Comparison of ENCODE assay signal across 1 cellular context in the genomic region with DNA sequence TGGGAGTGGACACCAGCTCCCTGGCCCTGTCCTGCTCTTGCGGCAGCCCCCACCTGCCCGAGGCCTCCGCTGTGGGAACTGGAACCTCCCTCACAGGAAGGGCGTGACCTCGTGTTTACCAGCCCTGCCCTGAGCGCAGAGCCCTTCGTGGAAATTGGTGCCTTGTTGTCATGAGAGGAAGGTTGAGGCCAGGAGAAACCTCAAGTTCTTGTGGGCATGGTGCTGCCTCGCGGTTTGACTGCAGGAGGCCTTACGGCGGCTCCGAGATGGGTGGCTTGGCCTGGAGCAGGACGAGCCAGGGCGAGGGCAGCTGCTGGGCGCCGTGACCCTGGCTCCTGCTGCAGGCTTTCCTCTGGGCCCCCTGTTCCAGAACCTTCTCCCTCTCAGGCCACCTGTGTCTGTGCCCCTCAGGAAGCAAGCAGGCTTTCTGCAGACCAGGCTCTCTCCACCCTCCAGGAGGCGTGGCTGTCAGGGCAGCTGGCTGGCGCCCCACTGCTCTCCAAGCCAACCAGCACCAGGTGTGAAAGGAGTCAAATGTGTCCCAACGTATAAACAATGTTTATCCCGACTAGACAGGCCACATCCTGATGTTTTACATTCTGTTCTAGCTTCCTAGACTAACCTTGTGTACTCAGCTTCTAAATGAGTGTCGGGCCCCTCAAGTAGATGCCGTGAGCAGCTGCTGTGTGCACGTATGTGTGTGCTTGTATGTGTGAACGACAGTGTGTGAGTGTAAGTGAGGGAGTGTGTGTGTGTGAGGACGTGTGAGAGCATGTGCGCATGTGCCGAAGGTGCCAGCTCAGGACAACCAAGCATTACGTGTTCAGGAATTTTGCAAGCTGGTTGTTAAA.
A peak's percentile ranks its signal among the peaks of the same experiment; 100 is the strongest.
TF ChIP-seq lines count a peak whose summit lies in the region.

No MANE protein-coding gene starts in this region.

TF ChIP-seq in K562, 482 proteins besides CTCF, POLR2A, EP300 and RAD21:
- TF ChIP-seq, protein P1, sequence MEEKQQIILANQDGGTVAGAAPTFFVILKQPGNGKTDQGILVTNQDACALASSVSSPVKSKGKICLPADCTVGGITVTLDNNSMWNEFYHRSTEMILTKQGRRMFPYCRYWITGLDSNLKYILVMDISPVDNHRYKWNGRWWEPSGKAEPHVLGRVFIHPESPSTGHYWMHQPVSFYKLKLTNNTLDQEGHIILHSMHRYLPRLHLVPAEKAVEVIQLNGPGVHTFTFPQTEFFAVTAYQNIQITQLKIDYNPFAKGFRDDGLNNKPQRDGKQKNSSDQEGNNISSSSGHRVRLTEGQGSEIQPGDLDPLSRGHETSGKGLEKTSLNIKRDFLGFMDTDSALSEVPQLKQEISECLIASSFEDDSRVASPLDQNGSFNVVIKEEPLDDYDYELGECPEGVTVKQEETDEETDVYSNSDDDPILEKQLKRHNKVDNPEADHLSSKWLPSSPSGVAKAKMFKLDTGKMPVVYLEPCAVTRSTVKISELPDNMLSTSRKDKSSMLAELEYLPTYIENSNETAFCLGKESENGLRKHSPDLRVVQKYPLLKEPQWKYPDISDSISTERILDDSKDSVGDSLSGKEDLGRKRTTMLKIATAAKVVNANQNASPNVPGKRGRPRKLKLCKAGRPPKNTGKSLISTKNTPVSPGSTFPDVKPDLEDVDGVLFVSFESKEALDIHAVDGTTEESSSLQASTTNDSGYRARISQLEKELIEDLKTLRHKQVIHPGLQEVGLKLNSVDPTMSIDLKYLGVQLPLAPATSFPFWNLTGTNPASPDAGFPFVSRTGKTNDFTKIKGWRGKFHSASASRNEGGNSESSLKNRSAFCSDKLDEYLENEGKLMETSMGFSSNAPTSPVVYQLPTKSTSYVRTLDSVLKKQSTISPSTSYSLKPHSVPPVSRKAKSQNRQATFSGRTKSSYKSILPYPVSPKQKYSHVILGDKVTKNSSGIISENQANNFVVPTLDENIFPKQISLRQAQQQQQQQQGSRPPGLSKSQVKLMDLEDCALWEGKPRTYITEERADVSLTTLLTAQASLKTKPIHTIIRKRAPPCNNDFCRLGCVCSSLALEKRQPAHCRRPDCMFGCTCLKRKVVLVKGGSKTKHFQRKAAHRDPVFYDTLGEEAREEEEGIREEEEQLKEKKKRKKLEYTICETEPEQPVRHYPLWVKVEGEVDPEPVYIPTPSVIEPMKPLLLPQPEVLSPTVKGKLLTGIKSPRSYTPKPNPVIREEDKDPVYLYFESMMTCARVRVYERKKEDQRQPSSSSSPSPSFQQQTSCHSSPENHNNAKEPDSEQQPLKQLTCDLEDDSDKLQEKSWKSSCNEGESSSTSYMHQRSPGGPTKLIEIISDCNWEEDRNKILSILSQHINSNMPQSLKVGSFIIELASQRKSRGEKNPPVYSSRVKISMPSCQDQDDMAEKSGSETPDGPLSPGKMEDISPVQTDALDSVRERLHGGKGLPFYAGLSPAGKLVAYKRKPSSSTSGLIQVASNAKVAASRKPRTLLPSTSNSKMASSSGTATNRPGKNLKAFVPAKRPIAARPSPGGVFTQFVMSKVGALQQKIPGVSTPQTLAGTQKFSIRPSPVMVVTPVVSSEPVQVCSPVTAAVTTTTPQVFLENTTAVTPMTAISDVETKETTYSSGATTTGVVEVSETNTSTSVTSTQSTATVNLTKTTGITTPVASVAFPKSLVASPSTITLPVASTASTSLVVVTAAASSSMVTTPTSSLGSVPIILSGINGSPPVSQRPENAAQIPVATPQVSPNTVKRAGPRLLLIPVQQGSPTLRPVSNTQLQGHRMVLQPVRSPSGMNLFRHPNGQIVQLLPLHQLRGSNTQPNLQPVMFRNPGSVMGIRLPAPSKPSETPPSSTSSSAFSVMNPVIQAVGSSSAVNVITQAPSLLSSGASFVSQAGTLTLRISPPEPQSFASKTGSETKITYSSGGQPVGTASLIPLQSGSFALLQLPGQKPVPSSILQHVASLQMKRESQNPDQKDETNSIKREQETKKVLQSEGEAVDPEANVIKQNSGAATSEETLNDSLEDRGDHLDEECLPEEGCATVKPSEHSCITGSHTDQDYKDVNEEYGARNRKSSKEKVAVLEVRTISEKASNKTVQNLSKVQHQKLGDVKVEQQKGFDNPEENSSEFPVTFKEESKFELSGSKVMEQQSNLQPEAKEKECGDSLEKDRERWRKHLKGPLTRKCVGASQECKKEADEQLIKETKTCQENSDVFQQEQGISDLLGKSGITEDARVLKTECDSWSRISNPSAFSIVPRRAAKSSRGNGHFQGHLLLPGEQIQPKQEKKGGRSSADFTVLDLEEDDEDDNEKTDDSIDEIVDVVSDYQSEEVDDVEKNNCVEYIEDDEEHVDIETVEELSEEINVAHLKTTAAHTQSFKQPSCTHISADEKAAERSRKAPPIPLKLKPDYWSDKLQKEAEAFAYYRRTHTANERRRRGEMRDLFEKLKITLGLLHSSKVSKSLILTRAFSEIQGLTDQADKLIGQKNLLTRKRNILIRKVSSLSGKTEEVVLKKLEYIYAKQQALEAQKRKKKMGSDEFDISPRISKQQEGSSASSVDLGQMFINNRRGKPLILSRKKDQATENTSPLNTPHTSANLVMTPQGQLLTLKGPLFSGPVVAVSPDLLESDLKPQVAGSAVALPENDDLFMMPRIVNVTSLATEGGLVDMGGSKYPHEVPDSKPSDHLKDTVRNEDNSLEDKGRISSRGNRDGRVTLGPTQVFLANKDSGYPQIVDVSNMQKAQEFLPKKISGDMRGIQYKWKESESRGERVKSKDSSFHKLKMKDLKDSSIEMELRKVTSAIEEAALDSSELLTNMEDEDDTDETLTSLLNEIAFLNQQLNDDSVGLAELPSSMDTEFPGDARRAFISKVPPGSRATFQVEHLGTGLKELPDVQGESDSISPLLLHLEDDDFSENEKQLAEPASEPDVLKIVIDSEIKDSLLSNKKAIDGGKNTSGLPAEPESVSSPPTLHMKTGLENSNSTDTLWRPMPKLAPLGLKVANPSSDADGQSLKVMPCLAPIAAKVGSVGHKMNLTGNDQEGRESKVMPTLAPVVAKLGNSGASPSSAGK (IDR thresholded peaks at IDR 0.05), result peak; percentile 64
- TF ChIP-seq MAZ (CRISPR knock-in tag; conservative IDR thresholded peaks at IDR 0.05 in 1 of 2, IDR thresholded peaks at IDR 0.05 in 1 of 2) (peak; percentile 23 to 41; a peak in 2 of 4 replicates), ZNF830 (CRISPR knock-in tag; IDR thresholded peaks at IDR 0.05) (no peak), SP2 (IDR thresholded peaks at IDR 0.05; ENCODE audit: extremely low read depth, low read depth, low read length, poor library complexity, severe bottlenecking) (no peak), NR2C2 (CRISPR knock-in tag; IDR thresholded peaks at IDR 0.05) (no peak), NR2C2 (tag; IDR thresholded peaks at IDR 0.05) (peak; percentile 38), TAF15 (IDR thresholded peaks at IDR 0.05; ENCODE audit: low read depth, low read length) (no peak), TAF1 (IDR thresholded peaks at IDR 0.05; ENCODE audit: control insufficient read depth, extremely low read depth, insufficient read depth, low read length, severe bottlenecking) (no peak), ZNF766 (CRISPR knock-in tag; conservative IDR thresholded peaks at IDR 0.05) (peak; percentile 55; the same call in 1 of the 2 replicates), L3MBTL2 (IDR thresholded peaks at IDR 0.05) (peak; percentile 83)
- TF ChIP-seq, protein P2, sequence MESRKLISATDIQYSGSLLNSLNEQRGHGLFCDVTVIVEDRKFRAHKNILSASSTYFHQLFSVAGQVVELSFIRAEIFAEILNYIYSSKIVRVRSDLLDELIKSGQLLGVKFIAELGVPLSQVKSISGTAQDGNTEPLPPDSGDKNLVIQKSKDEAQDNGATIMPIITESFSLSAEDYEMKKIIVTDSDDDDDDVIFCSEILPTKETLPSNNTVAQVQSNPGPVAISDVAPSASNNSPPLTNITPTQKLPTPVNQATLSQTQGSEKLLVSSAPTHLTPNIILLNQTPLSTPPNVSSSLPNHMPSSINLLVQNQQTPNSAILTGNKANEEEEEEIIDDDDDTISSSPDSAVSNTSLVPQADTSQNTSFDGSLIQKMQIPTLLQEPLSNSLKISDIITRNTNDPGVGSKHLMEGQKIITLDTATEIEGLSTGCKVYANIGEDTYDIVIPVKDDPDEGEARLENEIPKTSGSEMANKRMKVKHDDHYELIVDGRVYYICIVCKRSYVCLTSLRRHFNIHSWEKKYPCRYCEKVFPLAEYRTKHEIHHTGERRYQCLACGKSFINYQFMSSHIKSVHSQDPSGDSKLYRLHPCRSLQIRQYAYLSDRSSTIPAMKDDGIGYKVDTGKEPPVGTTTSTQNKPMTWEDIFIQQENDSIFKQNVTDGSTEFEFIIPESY (CRISPR knock-in tag; IDR thresholded peaks at IDR 0.05), result peak; percentile 81
- TF ChIP-seq, protein P3, sequence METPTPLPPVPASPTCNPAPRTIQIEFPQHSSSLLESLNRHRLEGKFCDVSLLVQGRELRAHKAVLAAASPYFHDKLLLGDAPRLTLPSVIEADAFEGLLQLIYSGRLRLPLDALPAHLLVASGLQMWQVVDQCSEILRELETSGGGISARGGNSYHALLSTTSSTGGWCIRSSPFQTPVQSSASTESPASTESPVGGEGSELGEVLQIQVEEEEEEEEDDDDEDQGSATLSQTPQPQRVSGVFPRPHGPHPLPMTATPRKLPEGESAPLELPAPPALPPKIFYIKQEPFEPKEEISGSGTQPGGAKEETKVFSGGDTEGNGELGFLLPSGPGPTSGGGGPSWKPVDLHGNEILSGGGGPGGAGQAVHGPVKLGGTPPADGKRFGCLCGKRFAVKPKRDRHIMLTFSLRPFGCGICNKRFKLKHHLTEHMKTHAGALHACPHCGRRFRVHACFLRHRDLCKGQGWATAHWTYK (CRISPR knock-in tag; IDR thresholded peaks at IDR 0.05), result peak; percentile 43; the same call in 1 of the 2 replicates
TF ChIP-seq in K562: peak in this region for 7.
